30 cellular contexts compared by ENCODE assay signal in genomic region chr2:95317665-95318425, GRCh38. TPM values are rescaled to one million over a fixed set of nuclear protein-coding genes. Genes with fewer than 3 reads are reported as not detected.
"Had no signal": no experiment of that assay in that cellular context is flagged by ENCODE, and none has a peak within 500 bp of the region (broad histone marks: within the 10 kb centered on the region; RNA-seq: fewer than 3 reads in every experiment).

No MANE protein-coding gene starts in this region.

- H3K27ac Mint-ChIP-seq: activated naive CD4-positive, alpha-beta T cell treated with anti-CD3 and anti-CD28 coated beads for 36 hours; neural progenitor cell had no signal

- H3K4me3 Mint-ChIP-seq: activated naive CD4-positive, alpha-beta T cell treated with anti-CD3 and anti-CD28 coated beads for 36 hours; central memory CD8-positive, alpha-beta T cell; naive thymus-derived CD8-positive, alpha-beta T cell; neural progenitor cell had no signal

- H3K9me3 ChIP-seq: esophagus squamous epithelium, gastrocnemius medialis, suprapubic skin, tibial artery, upper lobe of right lung had no signal

- H3K4me3 ChIP-seq: esophagus squamous epithelium, gastrocnemius medialis, neural progenitor cell, suprapubic skin, tibial artery, upper lobe of right lung had no signal

- H3K4me1 Mint-ChIP-seq: central memory CD8-positive, alpha-beta T cell; naive thymus-derived CD8-positive, alpha-beta T cell had no signal

- H3K36me3 Mint-ChIP-seq: naive thymus-derived CD8-positive, alpha-beta T cell; neural progenitor cell had no signal

- FAIRE-seq: colon, islet of Langerhans, TTC549 had no signal

- H3K9ac ChIP-seq: neural progenitor cell had no signal

- ATAC-seq: activated CD4-positive, CD25-positive, alpha-beta regulatory T cell treated with anti-CD3 and anti-CD28 coated beads, Interleukin-2, amount 50 U/mL, for 24 hours; gastrocnemius medialis; left cardiac atrium; naive thymus-derived CD8-positive, alpha-beta T cell; right cardiac atrium had no signal

- H3K4me1 ChIP-seq: gastrocnemius medialis, neural progenitor cell, upper lobe of right lung had no signal

- H2AFZ ChIP-seq: neural progenitor cell had no signal

- H3K9me3 Mint-ChIP-seq: activated naive CD4-positive, alpha-beta T cell treated with anti-CD3 and anti-CD28 coated beads for 36 hours; central memory CD8-positive, alpha-beta T cell; naive thymus-derived CD8-positive, alpha-beta T cell had no signal

- H3K27ac ChIP-seq: esophagus squamous epithelium, gastrocnemius medialis, neural progenitor cell, suprapubic skin, tibial artery, upper lobe of right lung, WERI-Rb-1 had no signal

- H3K27me3 ChIP-seq: neural progenitor cell, tibial artery, upper lobe of right lung had no signal

- H3K4me2 ChIP-seq: neural progenitor cell had no signal

- DNase-seq: activated CD4-positive, alpha-beta T cell treated with anti-CD3 and anti-CD28 coated beads for 48 hours; activated CD4-positive, alpha-beta T cell treated with anti-CD3 and anti-CD28 coated beads, Interleukin-2, amount 50 U/mL, for 48 hours; activated CD8-positive, alpha-beta memory T cell treated with anti-CD3 and anti-CD28 coated beads for 24 hours; activated effector memory CD4-positive, alpha-beta T cell treated with Interleukin-2 at 50 U/mL for 16 hours; activated naive CD4-positive, alpha-beta T cell treated with anti-CD3 and anti-CD28 coated beads for 36 hours; amniotic stem cell; dermis blood vessel endothelial cell; effector CD4-positive, alpha-beta T cell; esophagus squamous epithelium; gastrocnemius medialis; glutamatergic neuron; left cardiac atrium; midbrain; naive thymus-derived CD8-positive, alpha-beta T cell; stimulated activated CD4-positive, alpha-beta T cell treated with anti-CD3 and anti-CD28 coated beads, Interleukin-15, amount 100 ng/mL, for 24 hours; stimulated activated CD4-positive, alpha-beta T cell treated with anti-CD3 and anti-CD28 coated beads, Interleukin-2, amount 100 ng/mL, for 24 hours; stimulated activated naive CD4-positive, alpha-beta T cell; T-helper 1 cell; T-helper 9 cell; tibial artery; upper lobe of right lung; WERI-Rb-1 had no signal

- H3K36me3 ChIP-seq: esophagus squamous epithelium, gastrocnemius medialis, neural progenitor cell, suprapubic skin, tibial artery, upper lobe of right lung, WERI-Rb-1 had no signal

RNA-seq across cellular contexts. Expression of gene KCNIP3, which starts 20.7 kb away (rescaled TPM):
- polyA plus RNA-seq: naive thymus-derived CD8-positive, alpha-beta T cell had no signal

RNA-seq across cellular contexts. Expression of gene PROM2, which starts 43.6 kb away (rescaled TPM):
- polyA plus RNA-seq: naive thymus-derived CD8-positive, alpha-beta T cell had no signal
